Comparison of ENCODE assay signal across 12 cellular contexts in genomic region chrX:147848543-147849448, GRCh38.
"Had no signal": no experiment of that assay in that cellular context is flagged by ENCODE, and none has a peak within 500 bp of the region (broad histone marks: within the 10 kb centered on the region; RNA-seq: fewer than 3 reads in every experiment).

No MANE protein-coding gene starts in this region.

- H3K36me3 Mint-ChIP-seq: neural progenitor cell; stimulated activated memory B cell treated with anti-CD40 and anti-IgM and Interleukin-4, amounts not matched to agents 10 μg/mL and 1 μg/mL and 100 μg/mL, for 72 hours had no signal

- H3K4me3 ChIP-seq: neural progenitor cell, right atrium auricular region, tibial artery had no signal

- H3K27me3 ChIP-seq: neural progenitor cell, right atrium auricular region, tibial artery had no signal

- H3K4me2 ChIP-seq: neural progenitor cell had no signal

- H3K4me3 Mint-ChIP-seq: effector memory CD8-positive, alpha-beta T cell; neural progenitor cell; stimulated activated memory B cell treated with anti-CD40 and anti-IgM and Interleukin-4, amounts not matched to agents 10 μg/mL and 1 μg/mL and 100 μg/mL, for 72 hours had no signal

- H2AFZ ChIP-seq: neural progenitor cell had no signal

- H3K27me3 Mint-ChIP-seq: effector memory CD8-positive, alpha-beta T cell; stimulated activated memory B cell treated with anti-CD40 and anti-IgM and Interleukin-4, amounts not matched to agents 10 μg/mL and 1 μg/mL and 100 μg/mL, for 72 hours had no signal

- H3K4me1 Mint-ChIP-seq: stimulated activated memory B cell treated with anti-CD40 and anti-IgM and Interleukin-4, amounts not matched to agents 10 μg/mL and 1 μg/mL and 100 μg/mL, for 72 hours had no signal

- H3K9me3 Mint-ChIP-seq: effector memory CD8-positive, alpha-beta T cell; stimulated activated memory B cell treated with anti-CD40 and anti-IgM and Interleukin-4, amounts not matched to agents 10 μg/mL and 1 μg/mL and 100 μg/mL, for 72 hours had no signal

- H3K9ac ChIP-seq: neural progenitor cell had no signal

- ATAC-seq: effector memory CD8-positive, alpha-beta T cell; left ventricle myocardium superior; stimulated activated memory B cell treated with anti-CD40 and anti-IgM and Interleukin-4, amounts not matched to agents 10 μg/mL and 1 μg/mL and 100 μg/mL, for 72 hours had no signal

- DNase-seq: activated CD4-positive, alpha-beta T cell treated with anti-CD3 and anti-CD28 coated beads for 48 hours; activated naive CD4-positive, alpha-beta T cell treated with Interleukin-2 at 50 U/mL for 16 hours; central memory CD4-positive, alpha-beta T cell; effector memory CD8-positive, alpha-beta T cell; kidney; left ventricle myocardium superior; T-helper 1 cell; tibial artery had no signal

- H3K4me1 ChIP-seq: right atrium auricular region, tibial artery had no signal

- H3K27ac ChIP-seq: epithelial cell of prostate, neural progenitor cell, right atrium auricular region, tibial artery had no signal

- H3K9me3 ChIP-seq: right atrium auricular region, tibial artery had no signal

- H3K36me3 ChIP-seq: neural progenitor cell, right atrium auricular region, tibial artery had no signal

- H3K27ac Mint-ChIP-seq: effector memory CD8-positive, alpha-beta T cell; neural progenitor cell; stimulated activated memory B cell treated with anti-CD40 and anti-IgM and Interleukin-4, amounts not matched to agents 10 μg/mL and 1 μg/mL and 100 μg/mL, for 72 hours had no signal
